Comparison of ENCODE assay signal across 1 cellular context in the genomic region with DNA sequence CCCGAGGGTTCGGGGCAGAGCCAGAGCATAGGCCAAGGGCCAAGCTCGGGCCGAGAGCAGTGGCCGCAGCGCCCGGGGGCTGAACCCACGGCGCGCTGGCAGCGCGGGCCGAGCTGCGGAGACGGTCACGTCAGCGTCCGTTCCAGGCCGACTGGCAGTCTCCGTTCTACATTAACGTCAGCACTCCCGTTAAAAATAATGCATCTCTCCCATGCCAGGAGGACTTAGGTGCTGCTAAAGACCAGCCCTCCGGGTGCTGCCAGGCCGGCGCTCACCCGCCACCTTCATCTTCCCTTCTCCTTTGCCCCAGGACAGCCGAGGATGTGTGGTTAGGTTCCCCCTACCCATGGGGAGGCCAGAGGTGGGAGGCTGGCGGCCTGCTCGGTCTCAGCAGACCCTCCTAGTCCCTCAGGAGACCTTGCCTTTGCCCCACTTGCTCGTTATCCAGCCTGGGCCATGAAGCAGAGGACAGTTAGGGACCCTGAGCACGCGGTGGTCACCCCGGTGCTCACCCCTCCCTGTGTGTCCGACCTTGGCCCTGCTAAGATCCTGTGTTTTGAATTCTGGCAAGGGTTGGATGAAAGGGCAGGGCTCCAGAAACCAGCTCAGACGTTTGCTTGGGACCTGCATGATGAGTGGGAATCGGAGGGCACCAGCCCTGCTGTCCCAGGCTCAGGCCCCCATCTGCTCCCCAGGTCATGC.
TF ChIP-seq lines count a peak whose summit lies in the region.

No MANE protein-coding gene starts in this region.

TF ChIP-seq in HepG2, 621 proteins besides CTCF, POLR2A, EP300 and RAD21 (continued from another document and continues in another):
- TF ChIP-seq, protein P1, sequence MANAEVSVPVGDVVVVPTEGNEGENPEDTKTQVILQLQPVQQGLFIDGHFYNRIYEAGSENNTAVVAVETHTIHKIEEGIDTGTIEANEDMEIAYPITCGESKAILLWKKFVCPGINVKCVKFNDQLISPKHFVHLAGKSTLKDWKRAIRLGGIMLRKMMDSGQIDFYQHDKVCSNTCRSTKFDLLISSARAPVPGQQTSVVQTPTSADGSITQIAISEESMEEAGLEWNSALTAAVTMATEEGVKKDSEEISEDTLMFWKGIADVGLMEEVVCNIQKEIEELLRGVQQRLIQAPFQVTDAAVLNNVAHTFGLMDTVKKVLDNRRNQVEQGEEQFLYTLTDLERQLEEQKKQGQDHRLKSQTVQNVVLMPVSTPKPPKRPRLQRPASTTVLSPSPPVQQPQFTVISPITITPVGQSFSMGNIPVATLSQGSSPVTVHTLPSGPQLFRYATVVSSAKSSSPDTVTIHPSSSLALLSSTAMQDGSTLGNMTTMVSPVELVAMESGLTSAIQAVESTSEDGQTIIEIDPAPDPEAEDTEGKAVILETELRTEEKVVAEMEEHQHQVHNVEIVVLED (CRISPR knock-in tag; IDR thresholded peaks at IDR 0.05; ENCODE audit: borderline replicate concordance): no peak
- no peak for TF ChIP-seq CBX2 (IDR thresholded peaks at IDR 0.05; ENCODE audit: low read depth, low read length)
- no peak for TF ChIP-seq CBX2 (CRISPR knock-in tag; IDR thresholded peaks at IDR 0.05; ENCODE audit: low read depth)
- no peak for TF ChIP-seq YY1 (IDR thresholded peaks at IDR 0.05; ENCODE audit: insufficient read depth, insufficient replicate concordance, low read depth, low read length)
- TF ChIP-seq, protein P2, sequence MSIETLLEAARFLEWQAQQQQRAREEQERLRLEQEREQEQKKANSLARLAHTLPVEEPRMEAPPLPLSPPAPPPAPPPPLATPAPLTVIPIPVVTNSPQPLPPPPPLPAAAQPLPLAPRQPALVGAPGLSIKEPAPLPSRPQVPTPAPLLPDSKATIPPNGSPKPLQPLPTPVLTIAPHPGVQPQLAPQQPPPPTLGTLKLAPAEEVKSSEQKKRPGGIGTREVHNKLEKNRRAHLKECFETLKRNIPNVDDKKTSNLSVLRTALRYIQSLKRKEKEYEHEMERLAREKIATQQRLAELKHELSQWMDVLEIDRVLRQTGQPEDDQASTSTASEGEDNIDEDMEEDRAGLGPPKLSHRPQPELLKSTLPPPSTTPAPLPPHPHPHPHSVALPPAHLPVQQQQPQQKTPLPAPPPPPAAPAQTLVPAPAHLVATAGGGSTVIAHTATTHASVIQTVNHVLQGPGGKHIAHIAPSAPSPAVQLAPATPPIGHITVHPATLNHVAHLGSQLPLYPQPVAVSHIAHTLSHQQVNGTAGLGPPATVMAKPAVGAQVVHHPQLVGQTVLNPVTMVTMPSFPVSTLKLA (IDR thresholded peaks at IDR 0.05): no peak
- peak; percentile 52; the same call in 1 of the 2 replicates for TF ChIP-seq ZNF891 (CRISPR knock-in tag; IDR thresholded peaks at IDR 0.05)
- no peak for TF ChIP-seq ZNF781 (CRISPR knock-in tag; IDR thresholded peaks at IDR 0.05; ENCODE audit: borderline replicate concordance, not compliant biosample characterization)
- TF ChIP-seq ZNF382 (CRISPR knock-in tag; IDR thresholded peaks at IDR 0.05; ENCODE audit: borderline replicate concordance): no peak
- TF ChIP-seq ASH2L (IDR thresholded peaks at IDR 0.05; ENCODE audit: insufficient read length, low read depth, low read length): no peak
- TF ChIP-seq ELF3 (CRISPR knock-in tag; IDR thresholded peaks at IDR 0.05): no peak
- TF ChIP-seq GLI4 (CRISPR knock-in tag; IDR thresholded peaks at IDR 0.05; ENCODE audit: borderline replicate concordance): no peak
- no peak for TF ChIP-seq ZNF496 (CRISPR knock-in tag; IDR thresholded peaks at IDR 0.05; ENCODE audit: insufficient replicate concordance)
- TF ChIP-seq FLYWCH1 (CRISPR knock-in tag; IDR thresholded peaks at IDR 0.05): 0 out of 2 replicates have a peak, but pooled peaks have one; percentile 80
- no peak for TF ChIP-seq TCF7 (IDR thresholded peaks at IDR 0.05; ENCODE audit: low read depth)
- TF ChIP-seq, protein P3, sequence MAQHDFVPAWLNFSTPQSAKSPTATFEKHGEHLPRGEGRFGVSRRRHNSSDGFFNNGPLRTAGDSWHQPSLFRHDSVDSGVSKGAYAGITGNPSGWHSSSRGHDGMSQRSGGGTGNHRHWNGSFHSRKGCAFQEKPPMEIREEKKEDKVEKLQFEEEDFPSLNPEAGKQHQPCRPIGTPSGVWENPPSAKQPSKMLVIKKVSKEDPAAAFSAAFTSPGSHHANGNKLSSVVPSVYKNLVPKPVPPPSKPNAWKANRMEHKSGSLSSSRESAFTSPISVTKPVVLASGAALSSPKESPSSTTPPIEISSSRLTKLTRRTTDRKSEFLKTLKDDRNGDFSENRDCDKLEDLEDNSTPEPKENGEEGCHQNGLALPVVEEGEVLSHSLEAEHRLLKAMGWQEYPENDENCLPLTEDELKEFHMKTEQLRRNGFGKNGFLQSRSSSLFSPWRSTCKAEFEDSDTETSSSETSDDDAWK (CRISPR knock-in tag; IDR thresholded peaks at IDR 0.05): no peak
- no peak for TF ChIP-seq ZNF350 (CRISPR knock-in tag; IDR thresholded peaks at IDR 0.05; ENCODE audit: borderline replicate concordance, low read depth)
- TF ChIP-seq, protein P4, sequence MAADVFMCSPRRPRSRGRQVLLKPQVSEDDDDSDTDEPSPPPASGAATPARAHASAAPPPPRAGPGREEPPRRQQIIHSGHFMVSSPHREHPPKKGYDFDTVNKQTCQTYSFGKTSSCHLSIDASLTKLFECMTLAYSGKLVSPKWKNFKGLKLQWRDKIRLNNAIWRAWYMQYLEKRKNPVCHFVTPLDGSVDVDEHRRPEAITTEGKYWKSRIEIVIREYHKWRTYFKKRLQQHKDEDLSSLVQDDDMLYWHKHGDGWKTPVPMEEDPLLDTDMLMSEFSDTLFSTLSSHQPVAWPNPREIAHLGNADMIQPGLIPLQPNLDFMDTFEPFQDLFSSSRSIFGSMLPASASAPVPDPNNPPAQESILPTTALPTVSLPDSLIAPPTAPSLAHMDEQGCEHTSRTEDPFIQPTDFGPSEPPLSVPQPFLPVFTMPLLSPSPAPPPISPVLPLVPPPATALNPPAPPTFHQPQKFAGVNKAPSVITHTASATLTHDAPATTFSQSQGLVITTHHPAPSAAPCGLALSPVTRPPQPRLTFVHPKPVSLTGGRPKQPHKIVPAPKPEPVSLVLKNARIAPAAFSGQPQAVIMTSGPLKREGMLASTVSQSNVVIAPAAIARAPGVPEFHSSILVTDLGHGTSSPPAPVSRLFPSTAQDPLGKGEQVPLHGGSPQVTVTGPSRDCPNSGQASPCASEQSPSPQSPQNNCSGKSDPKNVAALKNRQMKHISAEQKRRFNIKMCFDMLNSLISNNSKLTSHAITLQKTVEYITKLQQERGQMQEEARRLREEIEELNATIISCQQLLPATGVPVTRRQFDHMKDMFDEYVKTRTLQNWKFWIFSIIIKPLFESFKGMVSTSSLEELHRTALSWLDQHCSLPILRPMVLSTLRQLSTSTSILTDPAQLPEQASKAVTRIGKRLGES (CRISPR knock-in tag; IDR thresholded peaks at IDR 0.05; ENCODE audit: borderline replicate concordance): no peak
- TF ChIP-seq, protein P5, sequence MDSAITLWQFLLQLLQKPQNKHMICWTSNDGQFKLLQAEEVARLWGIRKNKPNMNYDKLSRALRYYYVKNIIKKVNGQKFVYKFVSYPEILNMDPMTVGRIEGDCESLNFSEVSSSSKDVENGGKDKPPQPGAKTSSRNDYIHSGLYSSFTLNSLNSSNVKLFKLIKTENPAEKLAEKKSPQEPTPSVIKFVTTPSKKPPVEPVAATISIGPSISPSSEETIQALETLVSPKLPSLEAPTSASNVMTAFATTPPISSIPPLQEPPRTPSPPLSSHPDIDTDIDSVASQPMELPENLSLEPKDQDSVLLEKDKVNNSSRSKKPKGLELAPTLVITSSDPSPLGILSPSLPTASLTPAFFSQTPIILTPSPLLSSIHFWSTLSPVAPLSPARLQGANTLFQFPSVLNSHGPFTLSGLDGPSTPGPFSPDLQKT (CRISPR knock-in tag; IDR thresholded peaks at IDR 0.05; ENCODE audit: borderline replicate concordance): 0 out of 2 replicates have a peak, but pooled peaks have one; percentile 0
- TF ChIP-seq HNRNPH1 (optimal IDR thresholded peaks at IDR 0.05; ENCODE audit: low read depth, low read length): no peak
- TF ChIP-seq, protein P6, sequence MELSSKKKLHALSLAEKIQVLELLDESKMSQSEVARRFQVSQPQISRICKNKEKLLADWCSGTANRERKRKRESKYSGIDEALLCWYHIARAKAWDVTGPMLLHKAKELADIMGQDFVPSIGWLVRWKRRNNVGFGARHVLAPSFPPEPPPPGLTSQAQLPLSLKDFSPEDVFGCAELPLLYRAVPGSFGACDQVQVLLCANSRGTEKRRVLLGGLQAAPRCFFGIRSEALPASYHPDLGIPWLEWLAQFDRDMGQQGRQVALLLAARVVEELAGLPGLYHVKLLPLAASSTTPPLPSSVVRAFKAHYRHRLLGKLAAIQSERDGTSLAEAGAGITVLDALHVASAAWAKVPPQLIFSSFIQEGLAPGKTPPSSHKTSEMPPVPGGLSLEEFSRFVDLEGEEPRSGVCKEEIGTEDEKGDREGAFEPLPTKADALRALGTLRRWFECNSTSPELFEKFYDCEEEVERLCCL (CRISPR knock-in tag; IDR thresholded peaks at IDR 0.05; ENCODE audit: borderline replicate concordance): no peak
- TF ChIP-seq TOE1 (CRISPR knock-in tag; IDR thresholded peaks at IDR 0.05): no peak
- TF ChIP-seq, protein P7, sequence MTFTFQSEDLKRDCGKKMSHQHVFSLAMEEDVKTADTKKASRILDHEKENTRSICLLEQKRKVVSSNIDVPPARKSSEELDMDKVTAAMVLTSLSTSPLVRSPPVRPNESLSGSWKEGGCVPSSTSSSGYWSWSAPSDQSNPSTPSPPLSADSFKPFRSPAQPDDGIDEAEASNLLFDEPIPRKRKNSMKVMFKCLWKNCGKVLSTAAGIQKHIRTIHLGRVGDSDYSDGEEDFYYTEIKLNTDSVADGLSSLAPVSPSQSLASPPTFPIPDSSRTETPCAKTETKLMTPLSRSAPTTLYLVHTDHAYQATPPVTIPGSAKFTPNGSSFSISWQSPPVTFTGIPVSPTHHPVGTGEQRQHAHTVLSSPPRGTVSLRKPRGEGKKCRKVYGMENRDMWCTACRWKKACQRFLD (CRISPR knock-in tag; IDR thresholded peaks at IDR 0.05; ENCODE audit: borderline replicate concordance): no peak
- TF ChIP-seq ZFP37 (CRISPR knock-in tag; IDR thresholded peaks at IDR 0.05; ENCODE audit: borderline replicate concordance): no peak
- TF ChIP-seq, protein P8, sequence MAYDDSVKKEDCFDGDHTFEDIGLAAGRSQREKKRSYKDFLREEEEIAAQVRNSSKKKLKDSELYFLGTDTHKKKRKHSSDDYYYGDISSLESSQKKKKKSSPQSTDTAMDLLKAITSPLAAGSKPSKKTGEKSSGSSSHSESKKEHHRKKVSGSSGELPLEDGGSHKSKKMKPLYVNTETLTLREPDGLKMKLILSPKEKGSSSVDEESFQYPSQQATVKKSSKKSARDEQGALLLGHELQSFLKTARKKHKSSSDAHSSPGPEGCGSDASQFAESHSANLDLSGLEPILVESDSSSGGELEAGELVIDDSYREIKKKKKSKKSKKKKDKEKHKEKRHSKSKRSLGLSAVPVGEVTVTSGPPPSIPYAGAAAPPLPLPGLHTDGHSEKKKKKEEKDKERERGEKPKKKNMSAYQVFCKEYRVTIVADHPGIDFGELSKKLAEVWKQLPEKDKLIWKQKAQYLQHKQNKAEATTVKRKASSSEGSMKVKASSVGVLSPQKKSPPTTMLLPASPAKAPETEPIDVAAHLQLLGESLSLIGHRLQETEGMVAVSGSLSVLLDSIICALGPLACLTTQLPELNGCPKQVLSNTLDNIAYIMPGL (CRISPR knock-in tag; IDR thresholded peaks at IDR 0.05; ENCODE audit: borderline replicate concordance in 1 of 2, low read depth in 1 of 2): no peak
- TF ChIP-seq KAT7 (CRISPR knock-in tag; IDR thresholded peaks at IDR 0.05; ENCODE audit: borderline replicate concordance): peak; percentile 54
- TF ChIP-seq TBX3 (IDR thresholded peaks at IDR 0.05; ENCODE audit: borderline replicate concordance): no peak
- TF ChIP-seq, protein P9, sequence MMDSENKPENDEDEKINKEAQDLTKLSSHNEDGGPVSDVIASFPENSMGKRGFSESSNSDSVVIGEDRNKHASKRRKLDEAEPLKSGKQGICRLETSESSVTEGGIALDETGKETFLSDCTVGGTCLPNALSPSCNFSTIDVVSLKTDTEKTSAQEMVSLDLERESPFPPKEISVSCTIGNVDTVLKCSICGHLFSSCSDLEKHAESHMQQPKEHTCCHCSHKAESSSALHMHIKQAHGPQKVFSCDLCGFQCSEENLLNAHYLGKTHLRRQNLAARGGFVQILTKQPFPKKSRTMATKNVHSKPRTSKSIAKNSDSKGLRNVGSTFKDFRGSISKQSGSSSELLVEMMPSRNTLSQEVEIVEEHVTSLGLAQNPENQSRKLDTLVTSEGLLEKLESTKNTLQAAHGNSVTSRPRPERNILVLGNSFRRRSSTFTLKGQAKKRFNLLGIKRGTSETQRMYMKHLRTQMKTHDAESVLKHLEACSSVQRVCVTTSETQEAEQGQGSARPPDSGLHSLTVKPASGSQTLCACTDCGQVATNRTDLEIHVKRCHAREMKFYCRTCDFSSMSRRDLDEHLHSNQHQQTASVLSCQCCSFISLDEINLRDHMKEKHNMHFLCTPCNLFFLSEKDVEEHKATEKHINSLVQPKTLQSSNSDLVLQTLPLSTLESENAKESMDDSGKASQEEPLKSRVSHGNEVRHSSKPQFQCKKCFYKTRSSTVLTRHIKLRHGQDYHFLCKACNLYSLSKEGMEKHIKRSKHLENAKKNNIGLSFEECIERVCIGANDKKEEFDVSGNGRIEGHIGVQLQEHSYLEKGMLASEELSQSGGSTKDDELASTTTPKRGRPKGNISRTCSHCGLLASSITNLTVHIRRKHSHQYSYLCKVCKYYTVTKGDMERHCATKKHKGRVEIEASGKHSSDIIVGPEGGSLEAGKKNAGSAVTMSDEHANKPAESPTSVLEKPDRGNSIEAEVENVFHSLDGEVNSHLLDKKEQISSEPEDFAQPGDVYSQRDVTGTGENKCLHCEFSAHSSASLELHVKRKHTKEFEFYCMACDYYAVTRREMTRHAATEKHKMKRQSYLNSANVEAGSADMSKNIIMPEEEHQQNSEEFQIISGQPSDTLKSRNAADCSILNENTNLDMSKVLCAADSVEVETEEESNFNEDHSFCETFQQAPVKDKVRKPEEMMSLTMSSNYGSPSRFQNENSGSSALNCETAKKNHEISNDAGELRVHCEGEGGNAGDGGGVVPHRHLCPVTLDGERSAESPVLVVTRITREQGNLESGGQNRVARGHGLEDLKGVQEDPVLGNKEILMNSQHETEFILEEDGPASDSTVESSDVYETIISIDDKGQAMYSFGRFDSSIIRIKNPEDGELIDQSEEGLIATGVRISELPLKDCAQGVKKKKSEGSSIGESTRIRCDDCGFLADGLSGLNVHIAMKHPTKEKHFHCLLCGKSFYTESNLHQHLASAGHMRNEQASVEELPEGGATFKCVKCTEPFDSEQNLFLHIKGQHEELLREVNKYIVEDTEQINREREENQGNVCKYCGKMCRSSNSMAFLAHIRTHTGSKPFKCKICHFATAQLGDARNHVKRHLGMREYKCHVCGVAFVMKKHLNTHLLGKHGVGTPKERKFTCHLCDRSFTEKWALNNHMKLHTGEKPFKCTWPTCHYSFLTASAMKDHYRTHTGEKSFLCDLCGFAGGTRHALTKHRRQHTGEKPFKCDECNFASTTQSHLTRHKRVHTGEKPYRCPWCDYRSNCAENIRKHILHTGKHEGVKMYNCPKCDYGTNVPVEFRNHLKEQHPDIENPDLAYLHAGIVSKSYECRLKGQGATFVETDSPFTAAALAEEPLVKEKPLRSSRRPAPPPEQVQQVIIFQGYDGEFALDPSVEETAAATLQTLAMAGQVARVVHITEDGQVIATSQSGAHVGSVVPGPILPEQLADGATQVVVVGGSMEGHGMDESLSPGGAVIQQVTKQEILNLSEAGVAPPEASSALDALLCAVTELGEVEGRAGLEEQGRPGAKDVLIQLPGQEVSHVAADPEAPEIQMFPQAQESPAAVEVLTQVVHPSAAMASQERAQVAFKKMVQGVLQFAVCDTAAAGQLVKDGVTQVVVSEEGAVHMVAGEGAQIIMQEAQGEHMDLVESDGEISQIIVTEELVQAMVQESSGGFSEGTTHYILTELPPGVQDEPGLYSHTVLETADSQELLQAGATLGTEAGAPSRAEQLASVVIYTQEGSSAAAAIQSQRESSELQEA (CRISPR knock-in tag; IDR thresholded peaks at IDR 0.05; ENCODE audit: not compliant biosample characterization): no peak
